Comparison of ENCODE assay signal across 1 cellular context in genomic region chr5:42811591-42812392, GRCh38.
TF ChIP-seq lines count a peak whose summit lies in the region.

SELENOP (minus strand) TSS chr5:42811892; CDS start chr5:42808353, 3,539 bp downstream.

TF ChIP-seq in HepG2, 621 proteins besides CTCF, POLR2A, EP300 and RAD21 (continued from another document and continues in another):
- TF ChIP-seq ZNF235 (CRISPR knock-in tag; IDR thresholded peaks at IDR 0.05; ENCODE audit: borderline replicate concordance) (no peak), MTF1 (CRISPR knock-in tag; IDR thresholded peaks at IDR 0.05) (0 out of 2 replicates have a peak, but pooled peaks have one; percentile 27), ZNF282 (IDR thresholded peaks at IDR 0.05; ENCODE audit: partially characterized antibody) (no peak), NFKB2 (CRISPR knock-in tag; IDR thresholded peaks at IDR 0.05; ENCODE audit: borderline replicate concordance) (no peak; the same call in 1 of the 2 replicates), ZNF761 (CRISPR knock-in tag; conservative IDR thresholded peaks at IDR 0.05) (no peak; the same call in 1 of the 2 replicates), RFXAP (CRISPR knock-in tag; IDR thresholded peaks at IDR 0.05; ENCODE audit: borderline replicate concordance) (peak; percentile 86), RNF219 (CRISPR knock-in tag; IDR thresholded peaks at IDR 0.05) (peak; percentile 82; the same call in 1 of the 2 replicates), SP4 (CRISPR knock-in tag; IDR thresholded peaks at IDR 0.05) (no peak), ZHX2 (IDR thresholded peaks at IDR 0.05; ENCODE audit: low read depth) (no peak), ZHX2 (CRISPR knock-in tag; IDR thresholded peaks at IDR 0.05; ENCODE audit: borderline replicate concordance) (0 out of 2 replicates have a peak, but pooled peaks have one; percentile 32), CCDC6 (CRISPR knock-in tag; IDR thresholded peaks at IDR 0.05) (peak; percentile 76; the same call in 1 of the 2 replicates), DRAP1 (CRISPR knock-in tag; IDR thresholded peaks at IDR 0.05) (peak; percentile 99), ZNF180 (CRISPR knock-in tag; IDR thresholded peaks at IDR 0.05; ENCODE audit: borderline replicate concordance, low read depth) (no peak), PHF8 (CRISPR knock-in tag; IDR thresholded peaks at IDR 0.05) (peak; percentile 53; the same call in 1 of the 2 replicates), CC2D1A (CRISPR knock-in tag; IDR thresholded peaks at IDR 0.05) (no peak), ZMYM2 (CRISPR knock-in tag; IDR thresholded peaks at IDR 0.05) (no peak), ZNF317 (CRISPR knock-in tag; IDR thresholded peaks at IDR 0.05) (peak; percentile 32; the same call in 1 of the 2 replicates), BRD4 (CRISPR knock-in tag; IDR thresholded peaks at IDR 0.05) (no peak; the same call in 1 of the 2 replicates), CBX5 (CRISPR knock-in tag; IDR thresholded peaks at IDR 0.05; ENCODE audit: borderline replicate concordance) (no peak), CHD4 (IDR thresholded peaks at IDR 0.05; ENCODE audit: borderline replicate concordance, low read length) (peak; percentile 38; the same call in 1 of the 2 replicates), HNRNPH1 (optimal IDR thresholded peaks at IDR 0.05; ENCODE audit: low read depth, low read length) (no peak), ZBTB21 (CRISPR knock-in tag; IDR thresholded peaks at IDR 0.05) (peak; percentile 40; the same call in 1 of the 2 replicates), FOXO1 (CRISPR knock-in tag; IDR thresholded peaks at IDR 0.05) (peak; percentile 99), ZNF816 (CRISPR knock-in tag; IDR thresholded peaks at IDR 0.05; ENCODE audit: borderline replicate concordance) (peak; percentile 76; the same call in 1 of the 2 replicates), ZBTB2 (CRISPR knock-in tag; IDR thresholded peaks at IDR 0.05; ENCODE audit: low read depth) (no peak), SIN3A (IDR thresholded peaks at IDR 0.05; ENCODE audit: borderline replicate concordance, low read depth, low read length) (peak; percentile 91), NR3C1 (CRISPR knock-in tag; IDR thresholded peaks at IDR 0.05) (no peak), JUNB (CRISPR knock-in tag; IDR thresholded peaks at IDR 0.05; ENCODE audit: borderline replicate concordance) (peak; percentile 44; the same call in 1 of the 2 replicates), CERS6 (CRISPR knock-in tag; IDR thresholded peaks at IDR 0.05) (no peak), HINFP (CRISPR knock-in tag; IDR thresholded peaks at IDR 0.05; ENCODE audit: low read depth) (no peak), DZIP1 (CRISPR knock-in tag; IDR thresholded peaks at IDR 0.05) (no peak), ZNF7 (CRISPR knock-in tag; IDR thresholded peaks at IDR 0.05) (peak; percentile 81), HIC2 (CRISPR knock-in tag; IDR thresholded peaks at IDR 0.05; ENCODE audit: low read depth) (no peak), FOXA1 (IDR thresholded peaks at IDR 0.05) (peak; percentile 78), FOXA1 (CRISPR knock-in tag; IDR thresholded peaks at IDR 0.05) (peak; percentile 96), ZSCAN5A (CRISPR knock-in tag; IDR thresholded peaks at IDR 0.05; ENCODE audit: borderline replicate concordance) (peak; percentile 94; the same call in 1 of the 2 replicates), THYN1 (CRISPR knock-in tag; IDR thresholded peaks at IDR 0.05; ENCODE audit: borderline replicate concordance, low read depth) (no peak), ATF2 (CRISPR knock-in tag; IDR thresholded peaks at IDR 0.05) (peak; percentile 89; the same call in 1 of the 2 replicates)
